1 cellular context compared by ENCODE assay signal in the genomic region with DNA sequence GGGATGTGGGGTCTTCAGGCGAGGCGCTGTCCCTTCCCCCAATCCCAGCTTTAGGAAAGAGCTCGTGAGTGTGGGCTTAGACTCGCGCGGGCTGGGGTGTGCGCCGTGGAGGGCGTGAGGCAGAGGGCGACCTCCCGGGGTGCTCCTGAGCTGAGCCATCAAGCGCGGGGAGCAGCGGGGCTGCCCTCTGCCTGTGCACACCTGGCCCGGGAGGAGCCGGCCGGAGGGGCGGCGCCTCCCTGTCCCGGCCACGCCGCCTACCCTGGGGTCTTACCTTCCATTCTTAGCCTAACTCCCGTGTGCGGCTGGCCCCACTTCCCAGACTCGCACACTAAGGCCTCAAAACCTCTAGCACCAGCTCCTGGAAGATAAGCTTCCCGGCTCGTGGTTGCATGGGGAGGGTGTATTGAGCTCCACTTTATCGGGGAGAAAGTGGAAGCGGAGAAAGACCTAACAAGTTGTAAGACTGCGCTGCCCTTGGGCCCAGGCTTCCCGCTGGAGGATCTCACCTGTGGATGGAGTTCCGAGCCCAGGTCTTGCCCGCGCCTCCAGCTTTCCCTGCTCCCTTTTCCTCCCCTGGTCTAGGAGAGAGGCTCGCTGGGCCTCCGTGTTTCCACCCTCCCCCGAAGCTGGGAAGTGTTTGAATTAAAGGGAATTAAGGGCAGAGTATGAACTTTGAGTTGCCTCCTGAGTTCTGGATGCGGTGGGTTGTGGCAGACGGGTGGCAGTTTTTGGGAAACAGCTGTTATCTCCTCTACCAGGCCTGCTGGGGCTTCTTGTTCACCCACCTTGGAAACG.
TF ChIP-seq lines count a peak whose summit lies in the region.

No MANE protein-coding gene starts in this region.

TF ChIP-seq in HepG2, 621 proteins besides CTCF, POLR2A, EP300 and RAD21 (continued from another document and continues in another):
- TF ChIP-seq, protein P1, sequence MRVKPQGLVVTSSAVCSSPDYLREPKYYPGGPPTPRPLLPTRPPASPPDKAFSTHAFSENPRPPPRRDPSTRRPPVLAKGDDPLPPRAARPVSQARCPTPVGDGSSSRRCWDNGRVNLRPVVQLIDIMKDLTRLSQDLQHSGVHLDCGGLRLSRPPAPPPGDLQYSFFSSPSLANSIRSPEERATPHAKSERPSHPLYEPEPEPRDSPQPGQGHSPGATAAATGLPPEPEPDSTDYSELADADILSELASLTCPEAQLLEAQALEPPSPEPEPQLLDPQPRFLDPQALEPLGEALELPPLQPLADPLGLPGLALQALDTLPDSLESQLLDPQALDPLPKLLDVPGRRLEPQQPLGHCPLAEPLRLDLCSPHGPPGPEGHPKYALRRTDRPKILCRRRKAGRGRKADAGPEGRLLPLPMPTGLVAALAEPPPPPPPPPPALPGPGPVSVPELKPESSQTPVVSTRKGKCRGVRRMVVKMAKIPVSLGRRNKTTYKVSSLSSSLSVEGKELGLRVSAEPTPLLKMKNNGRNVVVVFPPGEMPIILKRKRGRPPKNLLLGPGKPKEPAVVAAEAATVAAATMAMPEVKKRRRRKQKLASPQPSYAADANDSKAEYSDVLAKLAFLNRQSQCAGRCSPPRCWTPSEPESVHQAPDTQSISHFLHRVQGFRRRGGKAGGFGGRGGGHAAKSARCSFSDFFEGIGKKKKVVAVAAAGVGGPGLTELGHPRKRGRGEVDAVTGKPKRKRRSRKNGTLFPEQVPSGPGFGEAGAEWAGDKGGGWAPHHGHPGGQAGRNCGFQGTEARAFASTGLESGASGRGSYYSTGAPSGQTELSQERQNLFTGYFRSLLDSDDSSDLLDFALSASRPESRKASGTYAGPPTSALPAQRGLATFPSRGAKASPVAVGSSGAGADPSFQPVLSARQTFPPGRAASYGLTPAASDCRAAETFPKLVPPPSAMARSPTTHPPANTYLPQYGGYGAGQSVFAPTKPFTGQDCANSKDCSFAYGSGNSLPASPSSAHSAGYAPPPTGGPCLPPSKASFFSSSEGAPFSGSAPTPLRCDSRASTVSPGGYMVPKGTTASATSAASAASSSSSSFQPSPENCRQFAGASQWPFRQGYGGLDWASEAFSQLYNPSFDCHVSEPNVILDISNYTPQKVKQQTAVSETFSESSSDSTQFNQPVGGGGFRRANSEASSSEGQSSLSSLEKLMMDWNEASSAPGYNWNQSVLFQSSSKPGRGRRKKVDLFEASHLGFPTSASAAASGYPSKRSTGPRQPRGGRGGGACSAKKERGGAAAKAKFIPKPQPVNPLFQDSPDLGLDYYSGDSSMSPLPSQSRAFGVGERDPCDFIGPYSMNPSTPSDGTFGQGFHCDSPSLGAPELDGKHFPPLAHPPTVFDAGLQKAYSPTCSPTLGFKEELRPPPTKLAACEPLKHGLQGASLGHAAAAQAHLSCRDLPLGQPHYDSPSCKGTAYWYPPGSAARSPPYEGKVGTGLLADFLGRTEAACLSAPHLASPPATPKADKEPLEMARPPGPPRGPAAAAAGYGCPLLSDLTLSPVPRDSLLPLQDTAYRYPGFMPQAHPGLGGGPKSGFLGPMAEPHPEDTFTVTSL (CRISPR knock-in tag; IDR thresholded peaks at IDR 0.05; ENCODE audit: borderline replicate concordance), result peak; percentile 20; the same call in 1 of the 2 replicates
- TF ChIP-seq ZNF557 (CRISPR knock-in tag; IDR thresholded peaks at IDR 0.05) (no peak), SRF (IDR thresholded peaks at IDR 0.05; ENCODE audit: low read depth, low read length) (no peak), KLF12 (CRISPR knock-in tag; IDR thresholded peaks at IDR 0.05; ENCODE audit: borderline replicate concordance) (no peak; the same call in 1 of the 2 replicates), ZSCAN30 (CRISPR knock-in tag; IDR thresholded peaks at IDR 0.05) (no peak), ZNF883 (CRISPR knock-in tag; IDR thresholded peaks at IDR 0.05; ENCODE audit: not compliant biosample characterization) (peak; percentile 48), ZNF296 (CRISPR knock-in tag; conservative IDR thresholded peaks at IDR 0.05) (0 out of 2 replicates have a peak, but pooled peaks have one; percentile 86), RBAK (CRISPR knock-in tag; IDR thresholded peaks at IDR 0.05) (no peak), DNMT3B (CRISPR knock-in tag; conservative IDR thresholded peaks at IDR 0.05) (0 out of 2 replicates have a peak, but pooled peaks have one; percentile 25), KAT7 (CRISPR knock-in tag; IDR thresholded peaks at IDR 0.05; ENCODE audit: borderline replicate concordance) (peak; percentile 57; the same call in 1 of the 2 replicates), ZNF274 (CRISPR knock-in tag; IDR thresholded peaks at IDR 0.05) (0 out of 2 replicates have a peak, but pooled peaks have one; percentile 9), HNRNPL (IDR thresholded peaks at IDR 0.05; ENCODE audit: low read depth, low read length) (no peak), ZNF816 (CRISPR knock-in tag; IDR thresholded peaks at IDR 0.05; ENCODE audit: borderline replicate concordance) (no peak), ATRX (CRISPR knock-in tag; IDR thresholded peaks at IDR 0.05; ENCODE audit: borderline replicate concordance) (no peak), EHMT2 (IDR thresholded peaks at IDR 0.05; ENCODE audit: borderline replicate concordance, low read depth, low read length) (no peak), PHF21A (CRISPR knock-in tag; IDR thresholded peaks at IDR 0.05) (no peak), ZNF878 (CRISPR knock-in tag; IDR thresholded peaks at IDR 0.05) (no peak), NFKB2 (CRISPR knock-in tag; IDR thresholded peaks at IDR 0.05; ENCODE audit: borderline replicate concordance) (0 out of 2 replicates have a peak, but pooled peaks have one; percentile 13), TBP (CRISPR knock-in tag; IDR thresholded peaks at IDR 0.05) (no peak), HDAC1 (CRISPR knock-in tag; IDR thresholded peaks at IDR 0.05) (peak; percentile 52), ZFP1 (CRISPR knock-in tag; IDR thresholded peaks at IDR 0.05) (no peak), MAFG (CRISPR knock-in tag; IDR thresholded peaks at IDR 0.05) (no peak), PHF8 (CRISPR knock-in tag; IDR thresholded peaks at IDR 0.05) (peak; percentile 62; the same call in 1 of the 2 replicates), SSRP1 (CRISPR knock-in tag; IDR thresholded peaks at IDR 0.05) (peak; percentile 68; the same call in 1 of the 2 replicates), HES4 (CRISPR knock-in tag; IDR thresholded peaks at IDR 0.05; ENCODE audit: borderline replicate concordance) (no peak), MTA1 (CRISPR knock-in tag; IDR thresholded peaks at IDR 0.05; ENCODE audit: borderline replicate concordance) (no peak)
- TF ChIP-seq, protein P2, sequence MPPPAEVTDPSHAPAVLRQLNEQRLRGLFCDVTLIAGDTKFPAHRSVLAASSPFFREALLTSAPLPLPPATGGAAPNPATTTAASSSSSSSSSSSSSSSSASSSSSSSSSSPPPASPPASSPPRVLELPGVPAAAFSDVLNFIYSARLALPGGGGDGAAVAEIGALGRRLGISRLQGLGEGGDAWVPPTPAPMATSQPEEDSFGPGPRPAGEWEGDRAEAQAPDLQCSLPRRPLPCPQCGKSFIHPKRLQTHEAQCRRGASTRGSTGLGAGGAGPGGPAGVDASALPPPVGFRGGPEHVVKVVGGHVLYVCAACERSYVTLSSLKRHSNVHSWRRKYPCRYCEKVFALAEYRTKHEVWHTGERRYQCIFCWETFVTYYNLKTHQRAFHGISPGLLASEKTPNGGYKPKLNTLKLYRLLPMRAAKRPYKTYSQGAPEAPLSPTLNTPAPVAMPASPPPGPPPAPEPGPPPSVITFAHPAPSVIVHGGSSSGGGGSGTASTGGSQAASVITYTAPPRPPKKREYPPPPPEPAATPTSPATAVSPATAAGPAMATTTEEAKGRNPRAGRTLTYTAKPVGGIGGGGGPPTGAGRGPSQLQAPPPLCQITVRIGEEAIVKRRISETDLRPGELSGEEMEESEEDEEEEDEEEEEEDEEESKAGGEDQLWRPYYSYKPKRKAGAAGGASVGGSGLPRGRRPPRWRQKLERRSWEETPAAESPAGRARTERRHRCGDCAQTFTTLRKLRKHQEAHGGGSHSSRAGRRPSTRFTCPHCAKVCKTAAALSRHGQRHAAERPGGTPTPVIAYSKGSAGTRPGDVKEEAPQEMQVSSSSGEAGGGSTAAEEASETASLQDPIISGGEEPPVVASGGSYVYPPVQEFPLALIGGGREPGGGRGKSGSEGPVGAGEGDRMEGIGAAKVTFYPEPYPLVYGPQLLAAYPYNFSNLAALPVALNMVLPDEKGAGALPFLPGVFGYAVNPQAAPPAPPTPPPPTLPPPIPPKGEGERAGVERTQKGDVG (CRISPR knock-in tag; IDR thresholded peaks at IDR 0.05; ENCODE audit: borderline replicate concordance), result no peak
- TF ChIP-seq, protein P3, sequence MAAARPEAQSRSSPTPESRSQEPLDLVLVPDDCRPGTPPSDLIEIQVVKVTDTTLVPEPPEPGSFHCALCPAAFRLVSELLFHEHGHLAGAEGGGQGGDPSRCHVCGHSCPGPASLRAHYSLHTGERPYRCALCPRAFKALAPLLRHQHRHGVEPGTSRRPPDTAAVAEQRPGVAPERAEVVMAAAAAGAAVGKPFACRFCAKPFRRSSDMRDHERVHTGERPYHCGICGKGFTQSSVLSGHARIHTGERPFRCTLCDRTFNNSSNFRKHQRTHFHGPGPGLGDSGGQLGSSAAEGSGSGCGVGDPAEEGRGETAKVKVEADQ (CRISPR knock-in tag; IDR thresholded peaks at IDR 0.05; ENCODE audit: borderline replicate concordance), result 0 out of 2 replicates have a peak, but pooled peaks have one; percentile 42
- TF ChIP-seq, protein P4, sequence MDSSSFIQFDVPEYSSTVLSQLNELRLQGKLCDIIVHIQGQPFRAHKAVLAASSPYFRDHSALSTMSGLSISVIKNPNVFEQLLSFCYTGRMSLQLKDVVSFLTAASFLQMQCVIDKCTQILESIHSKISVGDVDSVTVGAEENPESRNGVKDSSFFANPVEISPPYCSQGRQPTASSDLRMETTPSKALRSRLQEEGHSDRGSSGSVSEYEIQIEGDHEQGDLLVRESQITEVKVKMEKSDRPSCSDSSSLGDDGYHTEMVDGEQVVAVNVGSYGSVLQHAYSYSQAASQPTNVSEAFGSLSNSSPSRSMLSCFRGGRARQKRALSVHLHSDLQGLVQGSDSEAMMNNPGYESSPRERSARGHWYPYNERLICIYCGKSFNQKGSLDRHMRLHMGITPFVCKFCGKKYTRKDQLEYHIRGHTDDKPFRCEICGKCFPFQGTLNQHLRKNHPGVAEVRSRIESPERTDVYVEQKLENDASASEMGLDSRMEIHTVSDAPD (CRISPR knock-in tag; IDR thresholded peaks at IDR 0.05), result peak; percentile 60; the same call in 1 of the 2 replicates
- TF ChIP-seq, protein P5, sequence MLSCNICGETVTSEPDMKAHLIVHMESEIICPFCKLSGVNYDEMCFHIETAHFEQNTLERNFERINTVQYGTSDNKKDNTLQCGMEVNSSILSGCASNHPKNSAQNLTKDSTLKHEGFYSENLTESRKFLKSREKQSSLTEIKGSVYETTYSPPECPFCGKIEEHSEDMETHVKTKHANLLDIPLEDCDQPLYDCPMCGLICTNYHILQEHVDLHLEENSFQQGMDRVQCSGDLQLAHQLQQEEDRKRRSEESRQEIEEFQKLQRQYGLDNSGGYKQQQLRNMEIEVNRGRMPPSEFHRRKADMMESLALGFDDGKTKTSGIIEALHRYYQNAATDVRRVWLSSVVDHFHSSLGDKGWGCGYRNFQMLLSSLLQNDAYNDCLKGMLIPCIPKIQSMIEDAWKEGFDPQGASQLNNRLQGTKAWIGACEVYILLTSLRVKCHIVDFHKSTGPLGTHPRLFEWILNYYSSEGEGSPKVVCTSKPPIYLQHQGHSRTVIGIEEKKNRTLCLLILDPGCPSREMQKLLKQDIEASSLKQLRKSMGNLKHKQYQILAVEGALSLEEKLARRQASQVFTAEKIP (CRISPR knock-in tag; IDR thresholded peaks at IDR 0.05; ENCODE audit: borderline replicate concordance), result no peak
- TF ChIP-seq, protein P6, sequence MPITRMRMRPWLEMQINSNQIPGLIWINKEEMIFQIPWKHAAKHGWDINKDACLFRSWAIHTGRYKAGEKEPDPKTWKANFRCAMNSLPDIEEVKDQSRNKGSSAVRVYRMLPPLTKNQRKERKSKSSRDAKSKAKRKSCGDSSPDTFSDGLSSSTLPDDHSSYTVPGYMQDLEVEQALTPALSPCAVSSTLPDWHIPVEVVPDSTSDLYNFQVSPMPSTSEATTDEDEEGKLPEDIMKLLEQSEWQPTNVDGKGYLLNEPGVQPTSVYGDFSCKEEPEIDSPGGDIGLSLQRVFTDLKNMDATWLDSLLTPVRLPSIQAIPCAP (CRISPR knock-in tag; IDR thresholded peaks at IDR 0.05; ENCODE audit: low read depth), result no peak
- TF ChIP-seq, protein P7, sequence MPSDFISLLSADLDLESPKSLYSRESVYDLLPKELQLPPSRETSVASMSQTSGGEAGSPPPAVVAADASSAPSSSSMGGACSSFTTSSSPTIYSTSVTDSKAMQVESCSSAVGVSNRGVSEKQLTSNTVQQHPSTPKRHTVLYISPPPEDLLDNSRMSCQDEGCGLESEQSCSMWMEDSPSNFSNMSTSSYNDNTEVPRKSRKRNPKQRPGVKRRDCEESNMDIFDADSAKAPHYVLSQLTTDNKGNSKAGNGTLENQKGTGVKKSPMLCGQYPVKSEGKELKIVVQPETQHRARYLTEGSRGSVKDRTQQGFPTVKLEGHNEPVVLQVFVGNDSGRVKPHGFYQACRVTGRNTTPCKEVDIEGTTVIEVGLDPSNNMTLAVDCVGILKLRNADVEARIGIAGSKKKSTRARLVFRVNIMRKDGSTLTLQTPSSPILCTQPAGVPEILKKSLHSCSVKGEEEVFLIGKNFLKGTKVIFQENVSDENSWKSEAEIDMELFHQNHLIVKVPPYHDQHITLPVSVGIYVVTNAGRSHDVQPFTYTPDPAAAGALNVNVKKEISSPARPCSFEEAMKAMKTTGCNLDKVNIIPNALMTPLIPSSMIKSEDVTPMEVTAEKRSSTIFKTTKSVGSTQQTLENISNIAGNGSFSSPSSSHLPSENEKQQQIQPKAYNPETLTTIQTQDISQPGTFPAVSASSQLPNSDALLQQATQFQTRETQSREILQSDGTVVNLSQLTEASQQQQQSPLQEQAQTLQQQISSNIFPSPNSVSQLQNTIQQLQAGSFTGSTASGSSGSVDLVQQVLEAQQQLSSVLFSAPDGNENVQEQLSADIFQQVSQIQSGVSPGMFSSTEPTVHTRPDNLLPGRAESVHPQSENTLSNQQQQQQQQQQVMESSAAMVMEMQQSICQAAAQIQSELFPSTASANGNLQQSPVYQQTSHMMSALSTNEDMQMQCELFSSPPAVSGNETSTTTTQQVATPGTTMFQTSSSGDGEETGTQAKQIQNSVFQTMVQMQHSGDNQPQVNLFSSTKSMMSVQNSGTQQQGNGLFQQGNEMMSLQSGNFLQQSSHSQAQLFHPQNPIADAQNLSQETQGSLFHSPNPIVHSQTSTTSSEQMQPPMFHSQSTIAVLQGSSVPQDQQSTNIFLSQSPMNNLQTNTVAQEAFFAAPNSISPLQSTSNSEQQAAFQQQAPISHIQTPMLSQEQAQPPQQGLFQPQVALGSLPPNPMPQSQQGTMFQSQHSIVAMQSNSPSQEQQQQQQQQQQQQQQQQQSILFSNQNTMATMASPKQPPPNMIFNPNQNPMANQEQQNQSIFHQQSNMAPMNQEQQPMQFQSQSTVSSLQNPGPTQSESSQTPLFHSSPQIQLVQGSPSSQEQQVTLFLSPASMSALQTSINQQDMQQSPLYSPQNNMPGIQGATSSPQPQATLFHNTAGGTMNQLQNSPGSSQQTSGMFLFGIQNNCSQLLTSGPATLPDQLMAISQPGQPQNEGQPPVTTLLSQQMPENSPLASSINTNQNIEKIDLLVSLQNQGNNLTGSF (CRISPR knock-in tag; IDR thresholded peaks at IDR 0.05), result no peak
- TF ChIP-seq, protein P8, sequence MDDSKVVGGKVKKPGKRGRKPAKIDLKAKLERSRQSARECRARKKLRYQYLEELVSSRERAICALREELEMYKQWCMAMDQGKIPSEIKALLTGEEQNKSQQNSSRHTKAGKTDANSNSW (CRISPR knock-in tag; IDR thresholded peaks at IDR 0.05; ENCODE audit: borderline replicate concordance), result no peak
